In genomic region chr2:160144278-160144990, GRCh38 we compare ENCODE assay signal across 24 cellular contexts. TPM values are rescaled to one million over a fixed set of nuclear protein-coding genes. Genes with fewer than 3 reads are reported as not detected.
"Had no signal": no experiment of that assay in that cellular context is flagged by ENCODE, and none has a peak within 500 bp of the region (broad histone marks: within the 10 kb centered on the region; RNA-seq: fewer than 3 reads in every experiment).

No MANE protein-coding gene starts in this region.

- ATAC-seq: activated naive CD8-positive, alpha-beta T cell treated with anti-CD3 and anti-CD28 coated beads, Interleukin-2, amount 50 U/mL, for 24 hours; gastrocnemius medialis; left ventricle myocardium superior; sciatic nerve; stimulated activated effector memory CD8-positive, alpha-beta T cell treated with anti-CD3 and anti-CD28 coated beads, Interleukin-12 subunit alpha, Interleukin-12 subunit beta, amount 100 ng/mL, for 72 hours had no signal

- H3K27ac ChIP-seq: breast epithelium, coronary artery, parathyroid adenoma, testis, VCaP had no signal

- H2AFZ ChIP-seq: parathyroid adenoma had no signal

- DNase-seq: activated CD4-positive, alpha-beta T cell treated with anti-CD3 and anti-CD28 coated beads, Interleukin-2, amount 50 U/mL, for 1 hour; activated CD4-positive, CD25-positive, alpha-beta regulatory T cell treated with anti-CD3 and anti-CD28 coated beads, Interleukin-2, amount 50 U/mL, for 72 hours; activated CD8-positive, alpha-beta memory T cell treated with anti-CD3 and anti-CD28 coated beads for 24 hours; activated CD8-positive, alpha-beta memory T cell treated with anti-CD3 and anti-CD28 coated beads, Interleukin-2, amount 50 U/mL, for 48 hours; activated effector memory CD4-positive, alpha-beta T cell treated with Interleukin-2 at 50 U/mL for 16 hours; activated naive CD4-positive, alpha-beta T cell treated with anti-CD3 and anti-CD28 coated beads, Interleukin-2, amount 10 ng/mL, durations not matched to agents 7 days and 5 days; activated naive CD8-positive, alpha-beta T cell treated with anti-CD3 and anti-CD28 coated beads, Interleukin-2, amount 50 U/mL, for 24 hours; activated T-cell treated with anti-CD3 and anti-CD28 coated beads, Interleukin-2, amount 50 U/mL, for 48 hours; aorta; erythroblast; gastrocnemius medialis; head of caudate nucleus; kidney; left ventricle myocardium superior; mesendoderm; stimulated activated CD4-positive, alpha-beta T cell treated with anti-CD3 and anti-CD28 coated beads, Interleukin-4, amount 100 ng/mL, for 24 hours; testis had no signal

- H3K9me3 ChIP-seq: breast epithelium, gastrocnemius medialis, testis had no signal

- H3K4me1 ChIP-seq: breast epithelium, parathyroid adenoma, testis had no signal

- H3K36me3 ChIP-seq: breast epithelium, gastrocnemius medialis had no signal

- H3K4me3 ChIP-seq: breast epithelium, coronary artery, gastrocnemius medialis, testis had no signal

- FAIRE-seq: endometrium, kidney had no signal

- H3K79me2 ChIP-seq: parathyroid adenoma had no signal

- H3K27me3 ChIP-seq: breast epithelium, gastrocnemius medialis, testis had no signal

- H3K9ac ChIP-seq: parathyroid adenoma had no signal

RNA-seq across cellular contexts. Expression of gene ITGB6, which starts 55.6 kb away (rescaled TPM):
- total RNA-seq: sciatic nerve had no signal
